Comparison of ENCODE assay signal across 12 cellular contexts in the genomic region with DNA sequence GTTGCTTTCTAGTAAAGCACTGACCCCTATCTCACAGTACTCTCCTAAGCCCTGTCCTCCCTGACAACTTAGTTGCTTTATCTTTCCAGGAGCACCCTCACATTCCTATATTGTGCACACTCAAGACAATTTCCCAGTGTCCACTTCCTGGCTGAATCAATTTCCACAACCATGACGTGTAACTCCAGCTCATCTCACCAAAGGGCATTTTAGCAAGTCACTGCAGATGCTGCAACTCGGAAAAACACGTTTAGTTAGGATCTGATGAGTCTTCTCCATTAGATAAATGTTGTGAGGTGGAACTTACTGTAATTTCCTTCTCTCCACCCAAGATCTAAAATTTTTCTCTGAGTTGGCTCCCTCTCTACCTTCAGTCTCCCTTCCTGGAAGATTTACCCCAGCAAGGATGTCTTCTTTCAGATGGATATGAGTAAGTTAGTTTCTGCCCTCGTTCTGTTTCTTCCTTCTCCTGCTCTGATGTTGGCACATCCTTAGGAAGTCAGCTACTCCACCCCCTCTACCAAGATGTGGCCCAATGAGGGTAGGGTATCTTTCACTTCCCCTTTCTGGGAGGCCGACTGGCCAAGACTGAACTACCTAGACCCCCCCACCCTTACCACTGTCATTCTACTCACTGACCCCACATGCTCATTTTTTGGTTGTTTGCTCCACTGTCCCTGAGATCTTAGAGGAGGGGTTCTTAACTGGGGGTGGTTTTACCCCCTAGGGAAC. TPM values are rescaled to one million over a fixed set of nuclear protein-coding genes. Genes with fewer than 3 reads are reported as not detected.
DNase-seq lines count a peak whose midpoint lies in the region; ATAC-seq and TF ChIP-seq lines count a peak whose summit lies in the region.
"Had no signal": no experiment of that assay in that cellular context is flagged by ENCODE, and none has a peak within 500 bp of the region (broad histone marks: within the 10 kb centered on the region; RNA-seq: fewer than 3 reads in every experiment).

No MANE protein-coding gene starts in this region.

- H4K5ac ChIP-seq in IMR-90 (ENCODE audit: low read depth, low read length), result no peak overlapping the region

- H3K23ac ChIP-seq in IMR-90 (ENCODE audit: low read depth, low read length), result no peak overlapping the region

- POLR2A ChIA-PET in CD4-positive, alpha-beta T cell (lab: Charles Lee), result no interaction called here
- POLR2A ChIA-PET in IMR-90 (lab: Charles Lee; ENCODE audit: unreplicated experiment), result no interaction called here

- intact Hi-C loops in CD4-positive, alpha-beta T cell (cut with DNase I, micrococcal nuclease), result no loop called here
- intact Hi-C loops in IMR-90 (cut with micrococcal nuclease), result no loop called here

- H2AFZ ChIP-seq in IMR-90 (replicated peaks; ENCODE audit: low read length, poor library complexity), result no peak overlapping the region

- H4K8ac ChIP-seq in IMR-90 (ENCODE audit: low read depth in 2 of 2, low read length in 2 of 2), result no peak overlapping the region

- H4K20me1 ChIP-seq in IMR-90 (ENCODE audit: insufficient read depth, low read length), result no peaks in the 10 kb centered on the region

- WGBS in IMR-90 (ENCODE audit: extremely low coverage in 2 of 2, insufficient read length in 1 of 2), 2 experiments, result no CpG with 5 or more reads among the region's 5 CpGs

- no peak overlapping the region for H3K4me3 Mint-ChIP-seq in CD4-positive, alpha-beta T cell
- H3K4me3 Mint-ChIP-seq: WTC11 had no signal

- no peak overlapping the region for H3K56ac ChIP-seq in IMR-90 (ENCODE audit: extremely low read depth, insufficient read depth, low read length)

- H3K14ac ChIP-seq in IMR-90 (replicated peaks; ENCODE audit: low read depth, low read length), result no peak overlapping the region

- no peak overlapping the region for H2AK5ac ChIP-seq in IMR-90 (ENCODE audit: low read depth, low read length)

- H3K4me3 ChIP-seq in IMR-90 (ENCODE audit: insufficient read depth, low read depth, low read length), result no peak overlapping the region
- H3K4me3 ChIP-seq: sigmoid colon had no signal

- H3K9me3 Mint-ChIP-seq in CD4-positive, alpha-beta T cell, result no peaks in the 10 kb centered on the region

- dilution Hi-C loops in IMR-90 (cut with HindIII; ENCODE audit: low sequenced_read_pairs, unreplicated experiment), result no loop called here

- H2BK20ac ChIP-seq in IMR-90 (ENCODE audit: low read depth, low read length), result no peak overlapping the region

- no peaks in the 10 kb centered on the region for H3K27me3 Mint-ChIP-seq in CD4-positive, alpha-beta T cell

- H3K36me3 ChIP-seq in IMR-90 (ENCODE audit: control insufficient read depth, insufficient read depth, low read length), result no peaks in the 10 kb centered on the region
- H3K36me3 ChIP-seq: sigmoid colon had no signal

- TF ChIP-seq CTCF in CD4-positive, alpha-beta T cell (IDR thresholded peaks at IDR 0.05), result no peak
- no peak for TF ChIP-seq CTCF in IMR-90 (conservative IDR thresholded peaks at IDR 0.05; ENCODE audit: low read depth, low read length)

- H2BK120ac ChIP-seq in IMR-90 (ENCODE audit: low read depth, low read length), result no peak overlapping the region

- H3K36me3 Mint-ChIP-seq in CD4-positive, alpha-beta T cell (ENCODE audit: low read depth), result peaks cover 2% of the 10 kb centered on the region
- H3K36me3 Mint-ChIP-seq: WTC11 had no signal

- no peaks in the 10 kb centered on the region for H3K79me1 ChIP-seq in IMR-90 (ENCODE audit: low read depth in 1 of 2, low read length in 2 of 2)

- H4K91ac ChIP-seq in IMR-90 (ENCODE audit: insufficient read depth, low read depth, low read length), result no peak overlapping the region

- H2AK9ac ChIP-seq in IMR-90 (replicated peaks; ENCODE audit: low read depth, low read length, poor library complexity), result no peak overlapping the region

- no peak for ATAC-seq in CD4-positive, alpha-beta T cell (ENCODE audit: poor library complexity)
- ATAC-seq in IMR-90 (ENCODE audit: low read depth) (no peak), HG03571 (IDR thresholded peaks at IDR 0.05; ENCODE audit: unreplicated experiment) (no peak)
- ATAC-seq: WTC11 had no signal

- H2BK15ac ChIP-seq in IMR-90 (ENCODE audit: low read depth, low read length), result no peak overlapping the region

- no peak overlapping the region for H2BK5ac ChIP-seq in IMR-90 (ENCODE audit: low read depth, low read length, poor library complexity, severe bottlenecking)

- no peak overlapping the region for H3K27ac ChIP-seq in CD4-positive, alpha-beta T cell (ENCODE audit: low read depth, low read length)
- H3K27ac ChIP-seq in IMR-90 (ENCODE audit: insufficient read depth, low read length), result no peak overlapping the region
- H3K27ac ChIP-seq: sigmoid colon had no signal

- no peak overlapping the region for H3K18ac ChIP-seq in IMR-90 (ENCODE audit: low read depth, low read length)

- no peak overlapping the region for H3K9ac ChIP-seq in IMR-90 (ENCODE audit: low read depth, low read length)

- no peaks in the 10 kb centered on the region for H3K27me3 ChIP-seq in CD4-positive, alpha-beta T cell (ENCODE audit: control insufficient read depth, insufficient read depth, low read length)
- no peaks in the 10 kb centered on the region for H3K27me3 ChIP-seq in IMR-90 (ENCODE audit: control insufficient read depth, insufficient read depth, low read length)
- H3K27me3 ChIP-seq: sigmoid colon had no signal

- TF ChIP-seq RAD21 in IMR-90 (IDR thresholded peaks at IDR 0.05; ENCODE audit: low read length), result no peak

- no peak overlapping the region for H3K4ac ChIP-seq in IMR-90 (ENCODE audit: low read depth, low read length)

- DNase-seq in CD4-positive, alpha-beta T cell, result no peak
- peak; percentile 36 for DNase-seq in IMR-90
- DNase-seq in UCSD-AML1 (lab: John Stamatoyannopoulos, UW; ENCODE audit: unreplicated experiment), result peak; percentile 13
- peak; percentile 8 for DNase-seq in iris pigment epithelial cell (ENCODE audit: low read depth)
- DNase-seq in activated CD4-positive, alpha-beta T cell treated with anti-CD3 and anti-CD28 coated beads, Interleukin-2, amount 50 U/mL, for 1 hour, result no peak
- no peak for DNase-seq in NCI-H2081 treated with DMSO at 0.1 percent for 48 hours (lab: John Stamatoyannopoulos, UW)
- DNase-seq in stimulated activated CD4-positive, alpha-beta T cell treated with anti-CD3 and anti-CD28 coated beads, Interleukin-4, amount 100 ng/mL, for 4 hours, result no peak
- DNase-seq: activated effector memory CD4-positive, alpha-beta T cell treated with anti-CD3 and anti-CD28 coated beads, Interleukin-2, amount 50 U/mL, for 16 hours; midbrain; sigmoid colon had no signal

- no peaks in the 10 kb centered on the region for H3K9me1 ChIP-seq in IMR-90 (ENCODE audit: insufficient read depth, low read length)

- H3K4me2 ChIP-seq in IMR-90 (ENCODE audit: low read depth, low read length), result no peak overlapping the region

- in situ Hi-C loops in IMR-90 (cut with MboI; ENCODE audit: low sequenced_read_pairs), result no loop called here

- H3K27ac Mint-ChIP-seq in CD4-positive, alpha-beta T cell, result peak overlapping the region; percentile 78
- H3K27ac Mint-ChIP-seq: WTC11 had no signal

- CTCF ChIA-PET in CD4-positive, alpha-beta T cell (lab: Charles Lee), result no interaction called here
- CTCF ChIA-PET in IMR-90 (lab: Yijun Ruan, JAX), result no interaction called here

- H3K9me3 ChIP-seq in CD4-positive, alpha-beta T cell (ENCODE audit: control insufficient read depth, low read length), result no peaks in the 10 kb centered on the region
- H3K9me3 ChIP-seq in IMR-90 (ENCODE audit: control insufficient read depth, insufficient read depth, low read length), result no peaks in the 10 kb centered on the region
- H3K9me3 ChIP-seq: sigmoid colon had no signal

- H3K4me1 ChIP-seq in IMR-90 (ENCODE audit: control insufficient read depth, insufficient read depth, low read length), result peaks cover 1% of the 10 kb centered on the region; the same call in 1 of the 2 replicates
- H3K4me1 ChIP-seq: sigmoid colon had no signal

- BruUV-seq in IMR-90 (replicated peaks; lab: Mats Ljungman, UMichigan), result no TSS peak

- no peaks in the 10 kb centered on the region for H3K4me1 Mint-ChIP-seq in CD4-positive, alpha-beta T cell (ENCODE audit: low read depth)
- H3K4me1 Mint-ChIP-seq: WTC11 had no signal

- TF ChIP-seq POLR2A in IMR-90 (IDR thresholded peaks at IDR 0.05; ENCODE audit: low read depth, low read length), result no peak

TF ChIP-seq in IMR-90, 13 proteins besides CTCF, POLR2A, EP300 and RAD21:
- TF ChIP-seq MAZ (IDR thresholded peaks at IDR 0.05; ENCODE audit: borderline replicate concordance, low read depth, low read length) (no peak), BHLHE40 (IDR thresholded peaks at IDR 0.05; ENCODE audit: low read depth, low read length) (no peak), CHD1 (IDR thresholded peaks at IDR 0.05; ENCODE audit: low read depth, low read length) (no peak), SMC3 (IDR thresholded peaks at IDR 0.05; ENCODE audit: low read depth, low read length) (no peak), FOS (IDR thresholded peaks at IDR 0.05; ENCODE audit: low read depth, low read length) (no peak), RFX5 (IDR thresholded peaks at IDR 0.05; ENCODE audit: low read depth, low read length) (no peak), MAFK (IDR thresholded peaks at IDR 0.05; ENCODE audit: low read depth, low read length) (no peak)
- TF ChIP-seq, protein P1, sequence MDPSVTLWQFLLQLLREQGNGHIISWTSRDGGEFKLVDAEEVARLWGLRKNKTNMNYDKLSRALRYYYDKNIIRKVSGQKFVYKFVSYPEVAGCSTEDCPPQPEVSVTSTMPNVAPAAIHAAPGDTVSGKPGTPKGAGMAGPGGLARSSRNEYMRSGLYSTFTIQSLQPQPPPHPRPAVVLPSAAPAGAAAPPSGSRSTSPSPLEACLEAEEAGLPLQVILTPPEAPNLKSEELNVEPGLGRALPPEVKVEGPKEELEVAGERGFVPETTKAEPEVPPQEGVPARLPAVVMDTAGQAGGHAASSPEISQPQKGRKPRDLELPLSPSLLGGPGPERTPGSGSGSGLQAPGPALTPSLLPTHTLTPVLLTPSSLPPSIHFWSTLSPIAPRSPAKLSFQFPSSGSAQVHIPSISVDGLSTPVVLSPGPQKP (IDR thresholded peaks at IDR 0.05; ENCODE audit: borderline replicate concordance, low read depth, low read length), result no peak

RNA-seq across cellular contexts. Expression of a gene that starts 28.7 kb away (rescaled TPM):
- under 1 TPM; 0.69 to 0.78 TPM for total RNA-seq in CD4-positive, alpha-beta T cell
- total RNA-seq in IMR-90 (2012; rRNA removed), result 31.7 and 35.6 TPM in 2 replicates
- 17.7 and 24.2 TPM in 2 replicates for polyA plus RNA-seq in IMR-90 (2012; rRNA removed)
- 5.3 and 6.6 TPM in 2 replicates for polyA plus RNA-seq in IMR-90 (2012; cell fraction: cytosol; rRNA removed)
- polyA plus RNA-seq in IMR-90 (2012; cell fraction: nucleus; rRNA removed; ENCODE audit: low replicate concordance), result 1.2 and 11.2 TPM in 2 replicates

Comparison
In these comparisons a context has a peak if more than half of its experiments do, and no peak if none do; other contexts are left out.
1. DNase-seq: peak in IMR-90 (single experiment), UCSD-AML1 (single experiment) and iris pigment epithelial cell (single experiment); none in CD4-positive, alpha-beta T cell (0 of 10), activated CD4-positive, alpha-beta T cell treated with anti-CD3 and anti-CD28 coated beads, Interleukin-2, amount 50 U/mL, for 1 hour (single experiment), NCI-H2081 treated with DMSO at 0.1 percent for 48 hours (single experiment) and stimulated activated CD4-positive, alpha-beta T cell treated with anti-CD3 and anti-CD28 coated beads, Interleukin-4, amount 100 ng/mL, for 4 hours (0 of 2).
2. RNA of a gene that starts 28.7 kb away (total RNA-seq): 31.7 to 35.6 TPM in IMR-90; 0.69 to 0.78 TPM in CD4-positive, alpha-beta T cell; every median in the first group is over 10 times any median in the second.